Comparison of ENCODE assay signal across 10 cellular contexts in the genomic region with DNA sequence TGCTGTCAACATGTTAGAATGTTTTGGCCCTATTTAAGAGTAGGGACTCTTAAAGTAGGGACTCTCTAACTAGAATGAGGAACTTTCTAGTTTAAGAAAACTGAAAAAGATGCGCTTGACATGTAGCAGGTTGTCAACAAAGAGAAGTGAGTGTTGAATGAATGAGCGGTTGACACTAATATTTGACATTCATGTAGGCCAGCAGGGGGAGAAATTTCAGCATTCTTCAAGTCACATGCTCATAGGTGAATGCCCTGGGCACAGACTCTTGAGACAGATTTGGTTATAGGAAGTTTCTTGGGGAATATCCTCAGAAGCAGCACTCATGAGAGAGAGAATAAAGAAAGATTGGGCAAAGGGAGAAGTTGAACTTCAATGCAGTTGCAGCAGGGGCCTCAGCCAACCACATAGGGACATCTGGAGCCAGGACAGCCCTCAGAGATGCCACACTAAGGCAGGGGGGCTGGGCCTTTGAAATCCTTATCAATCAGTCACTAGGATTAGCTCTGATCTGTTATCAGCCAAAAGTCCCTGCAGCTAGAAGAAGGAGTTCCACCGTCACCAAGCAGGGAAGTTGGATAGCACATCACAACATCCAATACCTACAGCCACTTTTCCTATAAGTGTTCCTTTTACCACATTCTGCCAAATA.
DNase-seq lines count a peak whose midpoint lies in the region; ATAC-seq, FAIRE-seq and TF ChIP-seq lines count a peak whose summit lies in the region.
"Had no signal": no experiment of that assay in that cellular context is flagged by ENCODE, and none has a peak within 500 bp of the region (broad histone marks: within the 10 kb centered on the region; RNA-seq: fewer than 3 reads in every experiment).

No MANE protein-coding gene starts in this region.

- 25 to 51% methylated on average over 3 of the region's 3 CpGs for WGBS in esophagus squamous epithelium, 2 donors

- TF ChIP-seq POLR2A in esophagus squamous epithelium (IDR thresholded peaks at IDR 0.05) = no peak

- no peak overlapping the region for H3K4me3 Mint-ChIP-seq in stimulated activated effector memory CD8-positive, alpha-beta T cell treated with anti-CD3 and anti-CD28 coated beads, Interleukin-12 subunit alpha, Interleukin-12 subunit beta, amount 100 ng/mL, for 72 hours

- CTCF ChIA-PET in RWPE1 (lab: Yijun Ruan, JAX) = interaction anchor here (0.5 kb wide), 1 partner anchor 134 kb away, joined by 3 read pairs; no protein-coding TSS in a partner anchor

- H3K27me3 ChIP-seq in esophagus squamous epithelium = no peaks in the 10 kb centered on the region

- H3K4me3 ChIP-seq in esophagus squamous epithelium = no peak overlapping the region

- POLR2A ChIA-PET in RWPE1 (lab: Yijun Ruan, JAX; ENCODE audit: low non-redundant PET) = no interaction called here

- no peaks in the 10 kb centered on the region for H3K36me3 Mint-ChIP-seq in stimulated activated effector memory CD8-positive, alpha-beta T cell treated with anti-CD3 and anti-CD28 coated beads, Interleukin-12 subunit alpha, Interleukin-12 subunit beta, amount 100 ng/mL, for 72 hours

- TF ChIP-seq CTCF in RWPE1 (conservative IDR thresholded peaks at IDR 0.05; ENCODE audit: low read depth) = 0 out of 2 replicates have a peak, but pooled peaks have one; percentile 16
- peak in 1 of 6 experiments; percentile 11 for TF ChIP-seq CTCF in esophagus squamous epithelium (IDR thresholded peaks at IDR 0.05)

- H3K9me3 Mint-ChIP-seq in stimulated activated effector memory CD8-positive, alpha-beta T cell treated with anti-CD3 and anti-CD28 coated beads, Interleukin-12 subunit alpha, Interleukin-12 subunit beta, amount 100 ng/mL, for 72 hours = peaks cover 11% of the 10 kb centered on the region

- H3K36me3 ChIP-seq in esophagus squamous epithelium = no peaks in the 10 kb centered on the region

- no peaks in the 10 kb centered on the region for H3K4me1 Mint-ChIP-seq in stimulated activated effector memory CD8-positive, alpha-beta T cell treated with anti-CD3 and anti-CD28 coated beads, Interleukin-12 subunit alpha, Interleukin-12 subunit beta, amount 100 ng/mL, for 72 hours

- no peak overlapping the region for H3K27ac ChIP-seq in RWPE1
- no peak overlapping the region for H3K27ac ChIP-seq in esophagus squamous epithelium

- ATAC-seq in HG03095 (IDR thresholded peaks at IDR 0.05; ENCODE audit: unreplicated experiment) = peak; percentile 55
- no peak for ATAC-seq in stimulated activated effector memory CD8-positive, alpha-beta T cell treated with anti-CD3 and anti-CD28 coated beads, Interleukin-12 subunit alpha, Interleukin-12 subunit beta, amount 100 ng/mL, for 72 hours

- no peaks in the 10 kb centered on the region for H3K4me1 ChIP-seq in esophagus squamous epithelium

- peaks cover 0 to 5% (median 0%) of the 10 kb centered on the region in 3 donors for H3K9me3 ChIP-seq in esophagus squamous epithelium

- intact Hi-C loops in esophagus squamous epithelium (cut with DNase I) = no loop called here

- peak; percentile 6 for DNase-seq in SKM-1 (lab: John Stamatoyannopoulos, UW; ENCODE audit: unreplicated experiment)
- no peak for DNase-seq in SKM-1 treated with dmso at 0.1 percent for 144 hours (lab: John Stamatoyannopoulos, UW; ENCODE audit: unreplicated experiment)
- no peak for DNase-seq in RWPE1 (ENCODE audit: low spot score)
- DNase-seq in stimulated activated effector memory CD8-positive, alpha-beta T cell treated with anti-CD3 and anti-CD28 coated beads, Interleukin-12 subunit alpha, Interleukin-12 subunit beta, amount 100 ng/mL, for 72 hours (ENCODE audit: low spot score in 2 of 2) = no peak
- DNase-seq in esophagus squamous epithelium (lab: John Stamatoyannopoulos, UW) = no peak
- no peak for DNase-seq in NCI-H1048 (lab: John Stamatoyannopoulos, UW)
- DNase-seq in HTR-8/SVneo (ENCODE audit: insufficient read length, low spot score) = no peak
- DNase-seq: cortex of kidney had no signal

- no peak for FAIRE-seq in HTR-8/SVneo (lab: Jason Lieb, UNC)
- FAIRE-seq: TTC549 had no signal

- H3K27ac Mint-ChIP-seq in stimulated activated effector memory CD8-positive, alpha-beta T cell treated with anti-CD3 and anti-CD28 coated beads, Interleukin-12 subunit alpha, Interleukin-12 subunit beta, amount 100 ng/mL, for 72 hours = no peak overlapping the region
